Comparison of ENCODE assay signal across 1 cellular context in genomic region chr7:96970739-96971138, GRCh38.
TF ChIP-seq lines count a peak whose summit lies in the region.

No MANE protein-coding gene starts in this region.

TF ChIP-seq in IMR-90, 13 proteins besides CTCF, POLR2A, EP300 and RAD21 (continued from another document):
- TF ChIP-seq USF2 (IDR thresholded peaks at IDR 0.05; ENCODE audit: low read depth, low read length), result no peak
- no peak for TF ChIP-seq MAFK (IDR thresholded peaks at IDR 0.05; ENCODE audit: low read depth, low read length)
- no peak for TF ChIP-seq RFX5 (IDR thresholded peaks at IDR 0.05; ENCODE audit: low read depth, low read length)
- TF ChIP-seq CEBPB (IDR thresholded peaks at IDR 0.05; ENCODE audit: low read depth, low read length), result no peak
